Comparison of ENCODE assay signal across 32 cellular contexts in the genomic region with DNA sequence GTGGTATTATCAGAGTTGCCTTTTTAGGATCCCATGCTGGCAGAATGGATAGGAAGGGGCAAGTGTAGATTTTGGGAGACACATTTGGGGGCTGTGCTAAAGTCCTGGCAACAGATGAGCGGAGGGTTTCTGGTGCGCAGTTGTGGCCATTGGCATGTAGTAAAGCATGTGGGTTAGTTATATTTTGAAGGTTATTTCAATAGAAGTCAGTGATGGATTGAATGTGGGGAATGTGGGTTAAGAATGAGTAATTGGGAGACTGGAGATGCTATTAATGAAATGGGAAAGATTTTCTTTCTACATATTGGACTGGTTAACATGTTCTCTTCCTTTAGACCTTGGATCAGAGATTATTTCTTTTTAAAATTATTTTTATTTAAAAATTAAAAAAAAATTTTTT. TPM values are rescaled to one million over a fixed set of nuclear protein-coding genes. Genes with fewer than 3 reads are reported as not detected.
"Had no signal": no experiment of that assay in that cellular context is flagged by ENCODE, and none has a peak within 500 bp of the region (broad histone marks: within the 10 kb centered on the region; RNA-seq: fewer than 3 reads in every experiment).

No MANE protein-coding gene starts in this region.

- H3K4me1 ChIP-seq: colonic mucosa, gastroesophageal sphincter, right lobe of liver had no signal

- H3K9me3 Mint-ChIP-seq: activated CD4-positive, alpha-beta T cell treated with anti-CD3 and anti-CD28 coated beads, Interleukin-2, amount 10 ng/mL, durations not matched to agents 7 days and 5 days; activated naive CD4-positive, alpha-beta T cell treated with anti-CD3 and anti-CD28 coated beads for 36 hours; activated naive CD8-positive, alpha-beta T cell treated with anti-CD3 and anti-CD28 coated beads, Interleukin-2, amount 10 ng/mL, durations not matched to agents 7 days and 5 days; stimulated activated naive CD8-positive, alpha-beta T cell treated with anti-CD3 and anti-CD28 coated beads, Interleukin-15, amount 100 ng/mL, for 72 hours had no signal

- ATAC-seq: activated CD4-positive, CD25-positive, alpha-beta regulatory T cell treated with anti-CD3 and anti-CD28 coated beads, Interleukin-2, amount 50 U/mL, for 24 hours; activated CD8-positive, alpha-beta T cell treated with anti-CD3 and anti-CD28 coated beads, Interleukin-2, amount 10 ng/mL, durations not matched to agents 7 days and 5 days; gastroesophageal sphincter; right lobe of liver; stimulated activated naive CD8-positive, alpha-beta T cell treated with anti-CD3 and anti-CD28 coated beads, Interleukin-15, amount 100 ng/mL, for 72 hours had no signal

- H3K9me3 ChIP-seq: colonic mucosa, gastroesophageal sphincter, ovary, right lobe of liver, upper lobe of right lung had no signal

- H3K27ac Mint-ChIP-seq: activated naive CD4-positive, alpha-beta T cell treated with anti-CD3 and anti-CD28 coated beads for 36 hours; naive B cell; progenitor cell of endocrine pancreas had no signal

- H3K36me3 ChIP-seq: colonic mucosa, ovary, upper lobe of right lung had no signal

- H3K27me3 Mint-ChIP-seq: activated CD4-positive, alpha-beta T cell treated with anti-CD3 and anti-CD28 coated beads, Interleukin-2, amount 10 ng/mL, durations not matched to agents 7 days and 5 days; activated naive CD8-positive, alpha-beta T cell treated with anti-CD3 and anti-CD28 coated beads, Interleukin-2, amount 10 ng/mL, durations not matched to agents 7 days and 5 days; naive B cell; progenitor cell of endocrine pancreas; stimulated activated naive CD8-positive, alpha-beta T cell treated with anti-CD3 and anti-CD28 coated beads, Interleukin-15, amount 100 ng/mL, for 72 hours had no signal

- H3K4me3 ChIP-seq: colonic mucosa, gastroesophageal sphincter, ovary, right lobe of liver, skin epidermis, upper lobe of right lung had no signal

- DNase-seq: activated CD4-positive, alpha-beta T cell treated with anti-CD3 and anti-CD28 coated beads, Interleukin-2, amount 10 ng/mL, durations not matched to agents 7 days and 5 days; activated CD8-positive, alpha-beta T cell treated with anti-CD3 and anti-CD28 coated beads, Interleukin-2, amount 10 ng/mL, durations not matched to agents 7 days and 5 days; activated effector memory CD4-positive, alpha-beta T cell treated with Interleukin-2 at 50 U/mL for 16 hours; activated naive CD4-positive, alpha-beta T cell treated with anti-CD3 and anti-CD28 coated beads for 36 hours; activated naive CD8-positive, alpha-beta T cell treated with anti-CD3 and anti-CD28 coated beads, Interleukin-2, amount 10 ng/mL, durations not matched to agents 7 days and 5 days; amniotic stem cell; colonic mucosa; effector memory CD4-positive, alpha-beta T cell; hippocampal formation; kidney; left colon; mammary epithelial cell; naive B cell; right lobe of liver; stimulated activated CD4-positive, alpha-beta T cell treated with anti-CD3 and anti-CD28 coated beads, Interleukin-12 subunit alpha, Interleukin-12 subunit beta, amount 100 ng/mL, for 4 hours; stimulated activated CD4-positive, alpha-beta T cell treated with anti-CD3 and anti-CD28 coated beads, Interleukin-4, amount 100 ng/mL, for 1 hour; stimulated activated naive CD8-positive, alpha-beta T cell treated with anti-CD3 and anti-CD28 coated beads, Interleukin-15, amount 100 ng/mL, for 72 hours; substantia nigra; T-helper 1 cell; upper lobe of right lung had no signal

- H3K27ac ChIP-seq: colonic mucosa, gastroesophageal sphincter, ovary, right lobe of liver, upper lobe of right lung had no signal

- H3K27me3 ChIP-seq: colonic mucosa, gastroesophageal sphincter, ovary, right lobe of liver, upper lobe of right lung had no signal

- H3K36me3 Mint-ChIP-seq: naive B cell had no signal

- H3K4me3 Mint-ChIP-seq: activated CD4-positive, alpha-beta T cell treated with anti-CD3 and anti-CD28 coated beads, Interleukin-2, amount 10 ng/mL, durations not matched to agents 7 days and 5 days; activated CD8-positive, alpha-beta T cell treated with anti-CD3 and anti-CD28 coated beads, Interleukin-2, amount 10 ng/mL, durations not matched to agents 7 days and 5 days; activated naive CD4-positive, alpha-beta T cell treated with anti-CD3 and anti-CD28 coated beads for 36 hours; activated naive CD8-positive, alpha-beta T cell treated with anti-CD3 and anti-CD28 coated beads, Interleukin-2, amount 10 ng/mL, durations not matched to agents 7 days and 5 days; stimulated activated naive CD8-positive, alpha-beta T cell treated with anti-CD3 and anti-CD28 coated beads, Interleukin-15, amount 100 ng/mL, for 72 hours had no signal

RNA-seq across cellular contexts. Expression of gene DPEP2NB, which starts 17.4 kb away (rescaled TPM):
- total RNA-seq: activated CD4-positive, alpha-beta T cell treated with anti-CD3 and anti-CD28 coated beads, Interleukin-2, amount 10 ng/mL, durations not matched to agents 7 days and 5 days; activated CD8-positive, alpha-beta T cell treated with anti-CD3 and anti-CD28 coated beads, Interleukin-2, amount 10 ng/mL, durations not matched to agents 7 days and 5 days; activated naive CD4-positive, alpha-beta T cell treated with anti-CD3 and anti-CD28 coated beads for 36 hours; activated naive CD8-positive, alpha-beta T cell treated with anti-CD3 and anti-CD28 coated beads, Interleukin-2, amount 10 ng/mL, durations not matched to agents 7 days and 5 days; bronchial epithelial cell; colonic mucosa; dermis microvascular lymphatic vessel endothelial cell; fibroblast of lung; gastroesophageal sphincter; kidney; left colon; liver; mammary epithelial cell; mucosa of gallbladder; ovary; progenitor cell of endocrine pancreas; renal cortical epithelial cell; right lobe of liver; upper lobe of right lung had no signal
- polyA plus RNA-seq: fibroblast of lung, liver, mammary epithelial cell, neural cell, ovary had no signal

RNA-seq across cellular contexts. Expression of gene DPEP2, which starts 33.8 kb away (rescaled TPM):
- total RNA-seq: bronchial epithelial cell, fibroblast of lung, mammary epithelial cell, progenitor cell of endocrine pancreas, renal cortical epithelial cell had no signal
- polyA plus RNA-seq: fibroblast of lung, mammary epithelial cell, neural cell had no signal
